ENCODE assay signal across 26 cellular contexts in genomic region chr15:75636026-75636425, GRCh38. TPM values are rescaled to one million over a fixed set of nuclear protein-coding genes. Genes with fewer than 3 reads are reported as not detected.
A peak's percentile ranks its signal among the peaks of the same experiment; 100 is the strongest.
DNase-seq lines count a peak whose midpoint lies in the region; ATAC-seq, FAIRE-seq and TF ChIP-seq lines count a peak whose summit lies in the region.
"Had no signal": no experiment of that assay in that cellular context is flagged by ENCODE, and none has a peak within 500 bp of the region (broad histone marks: within the 10 kb centered on the region; RNA-seq: fewer than 3 reads in every experiment).

No MANE protein-coding gene starts in this region.

- H3K27ac Mint-ChIP-seq in activated T-cell treated with anti-CD3 and anti-CD28 coated beads, Interleukin-2, amount 50 U/mL, for 24 hours, result no peak overlapping the region

- H3K9me3 Mint-ChIP-seq in activated T-cell treated with anti-CD3 and anti-CD28 coated beads, Interleukin-2, amount 50 U/mL, for 24 hours, result no peaks in the 10 kb centered on the region
- H3K9me3 Mint-ChIP-seq: CD4-positive, CD25-positive, alpha-beta regulatory T cell had no signal

- BruUV-seq in OCI-LY7 (replicated peaks; lab: Mats Ljungman, UMichigan), result no TSS peak
- BruUV-seq in K562 (replicated peaks; lab: Mats Ljungman, UMichigan), result no TSS peak

- no peak for FAIRE-seq in K562 (lab: Jason Lieb, UNC)
- FAIRE-seq: GM12892, H1, HTR-8/SVneo had no signal

- no peak for DNase-seq in activated T-cell treated with anti-CD3 and anti-CD28 coated beads, Interleukin-2, amount 50 U/mL, for 24 hours
- no peak for DNase-seq in activated T-cell treated with anti-CD3 and anti-CD28 coated beads, Interleukin-2, amount 50 U/mL, for 1 hour
- DNase-seq in OCI-LY7 (ENCODE audit: low spot score) (no peak), K562 (ENCODE audit: extremely low read depth in 1 of 4, low spot score in 3 of 4) (no peak), SHP77 treated with DMSO at 0.1 percent for 48 hours (lab: John Stamatoyannopoulos, UW) (no peak), NCI-H345 treated with DMSO at 0.1 percent for 48 hours (lab: John Stamatoyannopoulos, UW; ENCODE audit: unreplicated experiment) (no peak)
- DNase-seq: 8988T; ACHN; BE2C; CD4-positive, CD25-positive, alpha-beta regulatory T cell; DMS153; DND-41; KBM-7; MG63; NCI-H1105 treated with DMSO at 0.1 percent for 48 hours; NCI-H2029 treated with DMSO at 0.1 percent for 48 hours; NCI-H510A; NCI-H69; Peyer's patch; SK-N-SH had no signal

- CTCF ChIA-PET in OCI-LY7 (lab: Charles Lee; ENCODE audit: unreplicated experiment) (interaction anchor here (0.6 kb wide), 1 partner anchor 92 kb away, joined by 3 read pairs; no protein-coding TSS in a partner anchor), K562 (lab: Yijun Ruan, JAX; ENCODE audit: low intra/inter-chr PET ratio) (no interaction called here)

- ATAC-seq in K562, result no peak
- ATAC-seq in GM21717 (IDR thresholded peaks at IDR 0.05; ENCODE audit: unreplicated experiment), result no peak
- ATAC-seq: HCT116 had no signal

- no peaks in the 10 kb centered on the region for H3K27me3 Mint-ChIP-seq in activated T-cell treated with anti-CD3 and anti-CD28 coated beads, Interleukin-2, amount 50 U/mL, for 24 hours
- H3K27me3 Mint-ChIP-seq: CD4-positive, CD25-positive, alpha-beta regulatory T cell had no signal

- peaks cover 46% of the 10 kb centered on the region for H3K36me3 Mint-ChIP-seq in activated T-cell treated with anti-CD3 and anti-CD28 coated beads, Interleukin-2, amount 50 U/mL, for 24 hours (ENCODE audit: low read depth)

- 41% methylated on average over 5 of the region's 6 CpGs for WGBS in K562 (ENCODE audit: insufficient coverage, low coverage, missing lambda C conversion rate)

- peak overlapping the region; percentile 25 for H3K4me3 Mint-ChIP-seq in activated T-cell treated with anti-CD3 and anti-CD28 coated beads, Interleukin-2, amount 50 U/mL, for 24 hours

- H3K9me2 ChIP-seq in OCI-LY7 (ENCODE audit: insufficient read depth, low read length), result no peaks in the 10 kb centered on the region
- H3K9me2 ChIP-seq: SK-N-SH had no signal

- H3K4me3 ChIP-seq in BLaER1 (no peak overlapping the region), OCI-LY7 (ENCODE audit: low read depth, low read length, poor library complexity, severe bottlenecking) (peak overlapping the region; percentile 1), K562 (no peak overlapping the region)
- H3K4me3 ChIP-seq: MG63, Peyer's patch had no signal

- no peak for TF ChIP-seq RAD21 in K562 (CRISPR knock-in tag; conservative IDR thresholded peaks at IDR 0.05 in 1 of 2, IDR thresholded peaks at IDR 0.05 in 1 of 2)

- no peak for TF ChIP-seq CTCF in OCI-LY7 (conservative IDR thresholded peaks at IDR 0.05; ENCODE audit: low read length)
- TF ChIP-seq CTCF in K562 (IDR thresholded peaks at IDR 0.05 in 2 of 3, conservative IDR thresholded peaks at IDR 0.05 in 1 of 3; ENCODE audit: insufficient read depth in 2 of 3, low read depth in 1 of 3, low read length in 3 of 3), result no peak

- no peak overlapping the region for H2AFZ ChIP-seq in OCI-LY7 (ENCODE audit: low read length)
- no peak overlapping the region for H2AFZ ChIP-seq in K562 (ENCODE audit: low read depth, low read length)

- TF ChIP-seq EP300 in K562 (IDR thresholded peaks at IDR 0.05; ENCODE audit: low read length), result no peak

- H3K4me1 ChIP-seq in BLaER1 (peaks cover 43% of the 10 kb centered on the region), OCI-LY7 (ENCODE audit: insufficient read depth, low read length, poor library complexity, severe bottlenecking) (peaks cover 26% of the 10 kb centered on the region), K562 (replicated peaks in 1 of 2; ENCODE audit: control insufficient read depth in 2 of 2, insufficient read depth in 2 of 2, low read length in 2 of 2) (peaks cover 29 to 52% of the 10 kb centered on the region in 2 experiments)
- H3K4me1 ChIP-seq: BE2C had no signal

- H3K27ac ChIP-seq in BLaER1 (no peak overlapping the region), OCI-LY7 (ENCODE audit: low read depth, low read length, poor library complexity, severe bottlenecking) (no peak overlapping the region), K562 (ENCODE audit: extremely low read depth, low read depth, low read length) (no peak overlapping the region; the same call in 2 of the 3 replicates)
- H3K27ac ChIP-seq: Peyer's patch had no signal

- in situ Hi-C loops in K562 (cut with MboI), result no loop called here

- peaks cover 29% of the 10 kb centered on the region for H3K4me1 Mint-ChIP-seq in activated T-cell treated with anti-CD3 and anti-CD28 coated beads, Interleukin-2, amount 50 U/mL, for 24 hours (ENCODE audit: low read depth)

- H3K36me3 ChIP-seq in BLaER1 (peaks cover 11% of the 10 kb centered on the region), OCI-LY7 (ENCODE audit: insufficient read depth, low read length) (peaks cover 28% of the 10 kb centered on the region), K562 (ENCODE audit: control insufficient read depth, insufficient read depth, low read length) (peaks cover 15% of the 10 kb centered on the region)
- H3K36me3 ChIP-seq: BE2C, Peyer's patch had no signal

- H3K9me3 ChIP-seq in BLaER1 (no peaks in the 10 kb centered on the region), OCI-LY7 (ENCODE audit: low read length) (no peaks in the 10 kb centered on the region), K562 (replicated peaks; ENCODE audit: control insufficient read depth, insufficient read depth, low read depth, low read length) (no peaks in the 10 kb centered on the region)
- H3K9me3 ChIP-seq: BE2C, MG63, Peyer's patch, SK-N-SH had no signal

- H3K27me3 ChIP-seq in BLaER1 (no peaks in the 10 kb centered on the region), K562 (ENCODE audit: control insufficient read depth in 2 of 2, insufficient read depth in 2 of 2, low read length in 2 of 2) (no peaks in the 10 kb centered on the region; a peak in 1 of 5 replicates)
- H3K27me3 ChIP-seq: BE2C, MG63, Peyer's patch had no signal

- intact Hi-C loops in OCI-LY7 (cut with micrococcal nuclease; ENCODE audit: unreplicated experiment), result loop anchor here (5.0 kb wide), 1 partner anchor 46 kb away; no protein-coding TSS in a partner anchor
- intact Hi-C loops in K562 (cut with micrococcal nuclease), result no loop called here

- no peaks in the 10 kb centered on the region for H3K9me1 ChIP-seq in K562 (ENCODE audit: control insufficient read depth, insufficient read depth, low read length)

- H3K79me2 ChIP-seq in OCI-LY7 (ENCODE audit: insufficient read depth, low read depth, low read length) (peaks cover 43% of the 10 kb centered on the region), K562 (ENCODE audit: control insufficient read depth, insufficient read depth, low read length) (peaks cover 48% of the 10 kb centered on the region)

- no peak for TF ChIP-seq POLR2A in K562 (conservative IDR thresholded peaks at IDR 0.05)

- H4K20me1 ChIP-seq in BLaER1, result peaks cover 40% of the 10 kb centered on the region
- peaks cover 26% of the 10 kb centered on the region for H4K20me1 ChIP-seq in OCI-LY7 (ENCODE audit: insufficient read depth, low read length)
- H4K20me1 ChIP-seq in K562 (replicated peaks; ENCODE audit: control insufficient read depth, insufficient read depth, low read length), result peaks cover 9% of the 10 kb centered on the region; the same call in 1 of the 2 replicates

- POLR2A ChIA-PET in OCI-LY7 (lab: Charles Lee) (interaction anchor here (0.8 to 1.4 kb wide), 2 partner anchors 8 to 536 kb away, joined by 3 read pairs; no protein-coding TSS in a partner anchor), K562 (lab: Yijun Ruan, JAX) (interaction anchor here (0.6 to 4.9 kb wide), 4 partner anchors 9 to 16 kb away, joined by 3 to 60 read pairs (median 6); partner anchors contain the start of gene SNUPN)

- 0 out of 2 replicates have a peak overlapping the region, but pooled peaks have one; percentile 19 for H3K9ac ChIP-seq in BLaER1
- no peak overlapping the region for H3K9ac ChIP-seq in K562 (ENCODE audit: insufficient read depth in 1 of 2, low read depth in 2 of 2, low read length in 2 of 2)
- H3K9ac ChIP-seq: SK-N-SH had no signal

- H3K4me2 ChIP-seq in BLaER1 (peak overlapping the region; percentile 91), OCI-LY7 (ENCODE audit: low read length) (peak overlapping the region; percentile 21), K562 (ENCODE audit: insufficient read depth, low read length) (peak overlapping the region; percentile 19)
- H3K4me2 ChIP-seq: SK-N-SH had no signal

RNA-seq across cellular contexts. Expression of gene IMP3, which starts 4.0 kb away (rescaled TPM):
- total RNA-seq in OCI-LY7 (2014; rRNA removed; shearing (Covaris generic)), result 135 and 174 TPM in 2 replicates
- total RNA-seq in OCI-LY7 (2022) (91.2 and 101 TPM in 2 replicates), K562 (2014; rRNA removed) (140 and 159 TPM in 2 replicates), K562 (2014; rRNA removed; fragmentation: Illumina TruSeq; extraction: Trizol) (74.4 and 74.6 TPM in 2 replicates), K562 (2015; rRNA removed; fragmentation: Illumina TruSeq; extraction: Trizol) (87.6 and 93.6 TPM in 2 replicates), K562 (2021) (113 and 124 TPM in 2 replicates)
- total RNA-seq in K562 (2011; cell fraction: chromatin; rRNA removed; ENCODE audit: low replicate concordance), result 30.2 and 42.6 TPM in 2 replicates
- 67.6 and 76.2 TPM in 2 replicates for total RNA-seq in K562 (2011; cell fraction: nucleolus; rRNA removed)
- total RNA-seq in K562 (2011; cell fraction: nucleoplasm; rRNA removed), result 56.2 and 65.3 TPM in 2 replicates
- polyA plus RNA-seq in K562 (2011; rRNA removed) (58.5 and 68.3 TPM in 2 replicates), K562 (2014; fragmentation: Illumina TruSeq; extraction: Trizol) (44.5 and 47.1 TPM in 2 replicates), K562 (2014; fragmentation: Nextera tagmentation; extraction: Ambion mirVana) (10 to 100 TPM; 14.5 to 15.5 TPM), K562 (2014; rRNA removed) (160 and 161 TPM in 2 replicates)
- polyA plus RNA-seq in K562 (2011; cell fraction: cytosol; rRNA removed), result 92.2 and 249 TPM in 2 replicates
- polyA plus RNA-seq in K562 (2011; cell fraction: nucleus; rRNA removed), result 55.6 and 61.8 TPM in 2 replicates
- polyA plus RNA-seq in K562 (2012), result 84.1 and 118 TPM in 2 replicates
- 15.4 and 19.4 TPM in 2 replicates for polyA minus RNA-seq in K562 (2011; rRNA and poly(A)+ RNA removed)
- polyA minus RNA-seq in K562 (2011; cell fraction: cytosol; rRNA and poly(A)+ RNA removed), result 32.6 and 34.2 TPM in 2 replicates
- polyA minus RNA-seq in K562 (2011; cell fraction: nucleus; rRNA and poly(A)+ RNA removed), result 26.5 and 42.5 TPM in 2 replicates

RNA-seq across cellular contexts. Expression of gene SNUPN, which starts 10.5 kb away (rescaled TPM):
- total RNA-seq in OCI-LY7 (2014; rRNA removed; shearing (Covaris generic)), result 32.4 and 44.4 TPM in 2 replicates
- total RNA-seq in OCI-LY7 (2022) (69.4 and 71.1 TPM in 2 replicates), K562 (2014; rRNA removed) (32.2 and 33.0 TPM in 2 replicates), K562 (2014; rRNA removed; fragmentation: Illumina TruSeq; extraction: Trizol) (39.5 and 41.6 TPM in 2 replicates), K562 (2015; rRNA removed; fragmentation: Illumina TruSeq; extraction: Trizol) (36.9 and 40.0 TPM in 2 replicates), K562 (2021) (36.6 and 38.3 TPM in 2 replicates)
- 34.5 and 36.5 TPM in 2 replicates for total RNA-seq in K562 (2011; cell fraction: chromatin; rRNA removed; ENCODE audit: low replicate concordance)
- total RNA-seq in K562 (2011; cell fraction: nucleolus; rRNA removed), result 19.9 and 23.8 TPM in 2 replicates
- 23.1 and 26.6 TPM in 2 replicates for total RNA-seq in K562 (2011; cell fraction: nucleoplasm; rRNA removed)
- polyA plus RNA-seq in K562 (2011; rRNA removed) (29.7 and 38.4 TPM in 2 replicates), K562 (2014; fragmentation: Illumina TruSeq; extraction: Trizol) (40.9 and 45.0 TPM in 2 replicates), K562 (2014; fragmentation: Nextera tagmentation; extraction: Ambion mirVana) (10 to 100 TPM; 69.3 to 78.3 TPM), K562 (2014; rRNA removed) (38.0 and 42.5 TPM in 2 replicates)
- polyA plus RNA-seq in K562 (2011; cell fraction: cytosol; rRNA removed), result 17.4 and 23.6 TPM in 2 replicates
- polyA plus RNA-seq in K562 (2011; cell fraction: nucleus; rRNA removed), result 17.4 and 19.5 TPM in 2 replicates
- polyA plus RNA-seq in K562 (2012), result 29.0 and 35.1 TPM in 2 replicates
- 35.1 and 36.0 TPM in 2 replicates for polyA minus RNA-seq in K562 (2011; rRNA and poly(A)+ RNA removed)
- 16.3 and 20.6 TPM in 2 replicates for polyA minus RNA-seq in K562 (2011; cell fraction: cytosol; rRNA and poly(A)+ RNA removed)
- 10.6 and 18.4 TPM in 2 replicates for polyA minus RNA-seq in K562 (2011; cell fraction: nucleus; rRNA and poly(A)+ RNA removed)

RNA-seq across cellular contexts. Expression of gene SNX33, which starts 11.7 kb away (rescaled TPM):
- total RNA-seq in OCI-LY7 (2014; rRNA removed; shearing (Covaris generic)), result 0.05 and 0.09 TPM in 2 replicates
- total RNA-seq in OCI-LY7 (2022), result 0.31 and 0.38 TPM in 2 replicates
- 12.7 and 30.2 TPM in 2 replicates for total RNA-seq in K562 (2011; cell fraction: chromatin; rRNA removed; ENCODE audit: low replicate concordance)
- 20.0 and 22.7 TPM in 2 replicates for total RNA-seq in K562 (2011; cell fraction: nucleolus; rRNA removed)
- total RNA-seq in K562 (2011; cell fraction: nucleoplasm; rRNA removed), result 17.2 and 19.9 TPM in 2 replicates
- 10.0 and 13.0 TPM in 2 replicates for total RNA-seq in K562 (2014; rRNA removed)
- total RNA-seq in K562 (2014; rRNA removed; fragmentation: Illumina TruSeq; extraction: Trizol), result 4.3 and 4.7 TPM in 2 replicates
- total RNA-seq in K562 (2015; rRNA removed; fragmentation: Illumina TruSeq; extraction: Trizol), result 8.3 and 8.8 TPM in 2 replicates
- 14.1 and 14.8 TPM in 2 replicates for total RNA-seq in K562 (2021)
- polyA plus RNA-seq in K562 (2011; rRNA removed), result 7.9 and 8.2 TPM in 2 replicates
- 9.2 and 11.6 TPM in 2 replicates for polyA plus RNA-seq in K562 (2011; cell fraction: cytosol; rRNA removed)
- 16.8 and 25.3 TPM in 2 replicates for polyA plus RNA-seq in K562 (2011; cell fraction: nucleus; rRNA removed)
- polyA plus RNA-seq in K562 (2012), result 11.0 and 16.8 TPM in 2 replicates
- 10.1 TPM in 2 replicates for polyA plus RNA-seq in K562 (2014; fragmentation: Illumina TruSeq; extraction: Trizol)
- polyA plus RNA-seq in K562 (2014; fragmentation: Nextera tagmentation; extraction: Ambion mirVana), result 1 to 10 TPM; 1.4 to 1.8 TPM
- 7.5 and 8.3 TPM in 2 replicates for polyA plus RNA-seq in K562 (2014; rRNA removed)
- 10.9 and 12.8 TPM in 2 replicates for polyA minus RNA-seq in K562 (2011; rRNA and poly(A)+ RNA removed)
- 11.5 and 12.8 TPM in 2 replicates for polyA minus RNA-seq in K562 (2011; cell fraction: cytosol; rRNA and poly(A)+ RNA removed)
- polyA minus RNA-seq in K562 (2011; cell fraction: nucleus; rRNA and poly(A)+ RNA removed), result 10.5 and 12.7 TPM in 2 replicates

RNA-seq across cellular contexts. Expression of gene PTPN9, which starts 56.9 kb away (rescaled TPM):
- total RNA-seq in OCI-LY7 (2014; rRNA removed; shearing (Covaris generic)), result 12.5 and 16.5 TPM in 2 replicates
- total RNA-seq in OCI-LY7 (2022), result 38.5 and 39.2 TPM in 2 replicates
- 24.8 and 25.7 TPM in 2 replicates for total RNA-seq in K562 (2011; cell fraction: chromatin; rRNA removed; ENCODE audit: low replicate concordance)
- 11.2 and 13.5 TPM in 2 replicates for total RNA-seq in K562 (2011; cell fraction: nucleolus; rRNA removed)
- 19.7 and 25.1 TPM in 2 replicates for total RNA-seq in K562 (2011; cell fraction: nucleoplasm; rRNA removed)
- 7.4 and 14.4 TPM in 2 replicates for total RNA-seq in K562 (2014; rRNA removed)
- 14.2 and 16.6 TPM in 2 replicates for total RNA-seq in K562 (2014; rRNA removed; fragmentation: Illumina TruSeq; extraction: Trizol)
- total RNA-seq in K562 (2015; rRNA removed; fragmentation: Illumina TruSeq; extraction: Trizol), result 15.4 and 16.5 TPM in 2 replicates
- 17.1 and 20.4 TPM in 2 replicates for total RNA-seq in K562 (2021)
- polyA plus RNA-seq in K562 (2011; rRNA removed), result 22.3 and 24.0 TPM in 2 replicates
- 31.5 and 33.8 TPM in 2 replicates for polyA plus RNA-seq in K562 (2011; cell fraction: cytosol; rRNA removed)
- polyA plus RNA-seq in K562 (2011; cell fraction: nucleus; rRNA removed), result 11.1 and 14.2 TPM in 2 replicates
- 15.8 and 27.6 TPM in 2 replicates for polyA plus RNA-seq in K562 (2012)
- 17.7 and 19.7 TPM in 2 replicates for polyA plus RNA-seq in K562 (2014; fragmentation: Illumina TruSeq; extraction: Trizol)
- polyA plus RNA-seq in K562 (2014; fragmentation: Nextera tagmentation; extraction: Ambion mirVana), result 1 to 10 TPM; 5.0 to 6.3 TPM
- polyA plus RNA-seq in K562 (2014; rRNA removed), result 11.3 and 12.4 TPM in 2 replicates
- 35.0 and 36.0 TPM in 2 replicates for polyA minus RNA-seq in K562 (2011; rRNA and poly(A)+ RNA removed)
- 12.7 and 14.1 TPM in 2 replicates for polyA minus RNA-seq in K562 (2011; cell fraction: cytosol; rRNA and poly(A)+ RNA removed)
- polyA minus RNA-seq in K562 (2011; cell fraction: nucleus; rRNA and poly(A)+ RNA removed), result 3.4 and 8.6 TPM in 2 replicates

Comparison
In these comparisons a context has a peak if more than half of its experiments do, and no peak if none do; other contexts are left out.
1. H3K4me2 ChIP-seq: peak in every context shown above with its lines; median percentile 91 in BLaER1; 21 in OCI-LY7; 19 in K562.